Comparison of ENCODE assay signal across 8 cellular contexts in the genomic region with DNA sequence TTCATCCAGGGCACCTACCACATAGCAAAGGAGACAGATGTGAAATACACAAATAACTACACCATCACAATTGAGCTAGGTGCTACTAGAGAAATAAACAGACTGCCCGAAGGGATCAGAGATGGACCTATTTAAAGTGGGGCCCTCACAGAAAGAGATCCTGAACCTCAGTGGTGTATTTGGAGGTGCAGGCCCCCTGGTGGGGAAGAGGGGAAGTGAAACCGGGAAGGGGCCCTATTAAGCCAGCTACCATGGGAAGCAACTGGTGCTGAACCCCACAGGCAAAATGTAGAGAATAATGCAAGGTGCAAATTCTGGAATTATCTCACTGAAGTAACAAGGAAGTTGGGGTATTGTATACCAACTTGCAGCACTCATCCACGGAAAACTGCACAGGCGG.
A peak's percentile ranks its signal among the peaks of the same experiment; 100 is the strongest.
DNase-seq lines count a peak whose midpoint lies in the region; ATAC-seq, FAIRE-seq and TF ChIP-seq lines count a peak whose summit lies in the region.

No MANE protein-coding gene starts in this region.

- CTCF ChIA-PET in A549 (lab: Yijun Ruan, JAX), result interaction anchor here (1.2 to 2.9 kb wide), 6 partner anchors 9 to 64 kb away, joined by 4 to 16 read pairs (median 5); no protein-coding TSS in a partner anchor
- CTCF ChIA-PET in mammary epithelial cell (lab: Charles Lee; ENCODE audit: low non-redundant PET), result no interaction called here

- 49% methylated on average over 4 of the region's 4 CpGs for WGBS in A549 (ENCODE audit: missing lambda C conversion rate)
- 31% methylated on average over 4 of the region's 4 CpGs for WGBS in mammary epithelial cell (ENCODE audit: low coverage, missing lambda C conversion rate)

- TF ChIP-seq CTCF in A549 (IDR thresholded peaks at IDR 0.05) (peak; percentile 25), GM13977 (IDR thresholded peaks at IDR 0.05; ENCODE audit: extremely low read depth, insufficient read depth, missing control alignments) (peak; percentile 47), mammary epithelial cell (conservative IDR thresholded peaks at IDR 0.05 in 1 of 2, IDR thresholded peaks at IDR 0.05 in 1 of 2; ENCODE audit: extremely low read depth in 1 of 2, insufficient read depth in 1 of 2, low read depth in 1 of 2, low read length in 2 of 2) (peak; percentile 66 to 74), parathyroid adenoma (IDR thresholded peaks at IDR 0.05) (peak; percentile 12)

- ATAC-seq in A549, result peak in 1 of 2 experiments; percentile 70; a peak in 3 of 6 replicates

- H3K27ac ChIP-seq in A549 (no peak overlapping the region), mammary epithelial cell (ENCODE audit: insufficient read depth, low read depth, low read length) (no peak overlapping the region), parathyroid adenoma (no peak overlapping the region)

- POLR2A ChIA-PET in A549 (lab: Yijun Ruan, JAX), result interaction anchor here (0.6 kb wide), 1 partner anchor 515 kb away, joined by 3 read pairs; no protein-coding TSS in a partner anchor

- no peak overlapping the region for H3K4me3 ChIP-seq in A549
- H3K4me3 ChIP-seq in mammary epithelial cell (replicated peaks in 1 of 3; ENCODE audit: insufficient read depth in 1 of 3, low read depth in 2 of 3, low read length in 3 of 3), result no peak overlapping the region
- H3K4me3 ChIP-seq in parathyroid adenoma (ENCODE audit: low read depth, low read length), result no peak overlapping the region

- no TSS peak for BruUV-seq in mammary epithelial cell (replicated peaks; lab: Mats Ljungman, UMichigan)

- no peaks in the 10 kb centered on the region for H3K79me2 ChIP-seq in mammary epithelial cell (ENCODE audit: insufficient read depth, low read length)
- H3K79me2 ChIP-seq in parathyroid adenoma, result no peaks in the 10 kb centered on the region

- H2AFZ ChIP-seq in mammary epithelial cell (ENCODE audit: low read depth, low read length) (no peak overlapping the region), parathyroid adenoma (no peak overlapping the region)

- H3K4me1 ChIP-seq in A549 (no peaks in the 10 kb centered on the region), mammary epithelial cell (ENCODE audit: insufficient read depth, low read length) (no peaks in the 10 kb centered on the region), parathyroid adenoma (no peaks in the 10 kb centered on the region)

- no peak overlapping the region for H3K4me2 ChIP-seq in A549
- no peak overlapping the region for H3K4me2 ChIP-seq in mammary epithelial cell (ENCODE audit: insufficient read depth, low read depth, low read length)
- H3K4me2 ChIP-seq in parathyroid adenoma (ENCODE audit: low read length), result no peak overlapping the region

- H3K36me3 ChIP-seq in mammary epithelial cell (ENCODE audit: insufficient read depth, low read length) (no peaks in the 10 kb centered on the region), parathyroid adenoma (ENCODE audit: control insufficient read depth, insufficient read depth, low read length) (no peaks in the 10 kb centered on the region)

- no peaks in the 10 kb centered on the region for H4K20me1 ChIP-seq in mammary epithelial cell (ENCODE audit: insufficient read depth, low read length)

- intact Hi-C loops in mammary epithelial cell (cut with micrococcal nuclease), result loop anchor here (1.0 to 10.0 kb wide), 4 partner anchors 60 to 885 kb away; no protein-coding TSS in a partner anchor

- no peak for TF ChIP-seq POLR2A in A549 (IDR thresholded peaks at IDR 0.05; ENCODE audit: low read length)

- peak; percentile 36 for FAIRE-seq in A549 (lab: Jason Lieb, UNC)

- peak; percentile 28 to 40; a peak in 4 of 5 replicates for TF ChIP-seq RAD21 in A549 (conservative IDR thresholded peaks at IDR 0.05 in 1 of 2, IDR thresholded peaks at IDR 0.05 in 1 of 2)

- no peaks in the 10 kb centered on the region for H3K9me3 ChIP-seq in A549
- no peaks in the 10 kb centered on the region for H3K9me3 ChIP-seq in mammary epithelial cell (replicated peaks; ENCODE audit: insufficient read depth, low read length)
- no peaks in the 10 kb centered on the region for H3K9me3 ChIP-seq in parathyroid adenoma (ENCODE audit: control insufficient read depth, low read length)

- dilution Hi-C loops in mammary epithelial cell (cut with HindIII; ENCODE audit: low sequenced_read_pairs), result no loop called here

- TF ChIP-seq EP300 in A549 (IDR thresholded peaks at IDR 0.05), result no peak

- DNase-seq in A549 (ENCODE audit: low read depth in 1 of 2, low spot score in 1 of 2), result peak; percentile 1 to 26
- peak; percentile 8 for DNase-seq in GM13977 (ENCODE audit: low spot score)
- peak; percentile 37 for DNase-seq in RPMI7951 (ENCODE audit: low read depth)
- DNase-seq in mammary epithelial cell, result peak; percentile 4
- no peak for DNase-seq in DMS79 (lab: John Stamatoyannopoulos, UW)
- DNase-seq in NCI-H345 treated with DMSO at 0.1 percent for 48 hours (lab: John Stamatoyannopoulos, UW; ENCODE audit: unreplicated experiment), result no peak
- DNase-seq in NCI-H2171 treated with DMSO at 0.1 percent for 48 hours (lab: John Stamatoyannopoulos, UW), result no peak

- H3K27me3 ChIP-seq in mammary epithelial cell (ENCODE audit: insufficient read depth, low read length) (no peaks in the 10 kb centered on the region), parathyroid adenoma (ENCODE audit: control insufficient read depth, insufficient read depth, low read length) (no peaks in the 10 kb centered on the region)

- in situ Hi-C loops in GM13977 (cut with MboI; ENCODE audit: low pct_unique_long_range_greater_than_20kb, low sequenced_read_pairs, unreplicated experiment) (no loop called here), mammary epithelial cell (cut with MboI; ENCODE audit: low sequenced_read_pairs in 2 of 2) (loop anchor here in 1 of 2 donors (5.0 kb wide), 1 partner anchor 62 kb away; no protein-coding TSS in a partner anchor)

- H3K9ac ChIP-seq in mammary epithelial cell (ENCODE audit: insufficient read depth, low read length) (no peak overlapping the region), parathyroid adenoma (no peak overlapping the region)

TF ChIP-seq in A549, 52 proteins besides CTCF, POLR2A, EP300 and RAD21:
- TF ChIP-seq KDM5A (IDR thresholded peaks at IDR 0.05) (no peak), NFE2L2 (conservative IDR thresholded peaks at IDR 0.05; ENCODE audit: low read length) (no peak), SMC3 (IDR thresholded peaks at IDR 0.05) (peak; percentile 31; the same call in 2 of the 3 replicates)
TF ChIP-seq in A549: peak in this region for 1.

Comparison
In these comparisons a context has a peak if more than half of its experiments do, and no peak if none do; other contexts are left out.
1. DNase-seq: peak in A549 (2 of 2), GM13977 (single experiment), RPMI7951 (single experiment) and mammary epithelial cell (single experiment); none in DMS79 (single experiment), NCI-H345 treated with DMSO at 0.1 percent for 48 hours (single experiment) and NCI-H2171 treated with DMSO at 0.1 percent for 48 hours (single experiment).
2. CTCF ChIP-seq: peak in every context shown above with its lines; median percentile 70 in mammary epithelial cell; 47 in GM13977; 25 in A549; 12 in parathyroid adenoma.